Comparison of ENCODE assay signal across 1 cellular context in genomic region chr1:30756545-30757195, GRCh38.
TF ChIP-seq lines count a peak whose summit lies in the region.

No MANE protein-coding gene starts in this region.

TF ChIP-seq in endothelial cell of umbilical vein, 7 proteins besides CTCF, POLR2A, EP300 and RAD21:
- TF ChIP-seq FOS (IDR thresholded peaks at IDR 0.05; ENCODE audit: borderline replicate concordance, insufficient read depth, low read length) (peak; percentile 82), GATA2 (IDR thresholded peaks at IDR 0.05; ENCODE audit: insufficient read depth, insufficient read length, low read depth, low read length) (no peak), POLR2AphosphoS5 (IDR thresholded peaks at IDR 0.05; ENCODE audit: insufficient read depth, low read depth, low read length) (no peak)
TF ChIP-seq in endothelial cell of umbilical vein: peak in this region for 1.
